8 cellular contexts compared by ENCODE assay signal in genomic region chr11:105035262-105035620, GRCh38. TPM values are rescaled to one million over a fixed set of nuclear protein-coding genes. Genes with fewer than 3 reads are reported as not detected.
DNase-seq lines count a peak whose midpoint lies in the region; ATAC-seq and TF ChIP-seq lines count a peak whose summit lies in the region.

No MANE protein-coding gene starts in this region.

- peaks cover 38% of the 10 kb centered on the region for H3K4me1 ChIP-seq in CD8-positive, alpha-beta memory T cell (ENCODE audit: insufficient read depth, low read length)
- peaks cover 0 to 6% of the 10 kb centered on the region in 2 donors for H3K4me1 ChIP-seq in lung (ENCODE audit: control insufficient read depth in 2 of 2, insufficient read depth in 2 of 2, low read length in 2 of 2)

- H3K4me1 Mint-ChIP-seq in CD8-positive, alpha-beta memory T cell, result peaks cover 54 to 72% (median 66%) of the 10 kb centered on the region in 3 donors
- peaks cover 29% of the 10 kb centered on the region for H3K4me1 Mint-ChIP-seq in T-helper 17 cell

- WGBS in lung, 2 donors, result 9 to 12% methylated on average over 1 of the region's 1 CpG

- peak overlapping the region; percentile 71 to 99 (median 96) for H3K27ac Mint-ChIP-seq in CD8-positive, alpha-beta memory T cell
- peak overlapping the region; percentile 98 for H3K27ac Mint-ChIP-seq in T-helper 17 cell

- peaks cover 25 to 64% (median 31%) of the 10 kb centered on the region in 3 donors for H3K36me3 Mint-ChIP-seq in CD8-positive, alpha-beta memory T cell
- peaks cover 14% of the 10 kb centered on the region for H3K36me3 Mint-ChIP-seq in T-helper 17 cell (ENCODE audit: low read depth)

- H3K9me3 Mint-ChIP-seq in CD8-positive, alpha-beta memory T cell, result no peaks in the 10 kb centered on the region

- peak overlapping the region; percentile 58 for H3K27ac ChIP-seq in CD8-positive, alpha-beta memory T cell (ENCODE audit: low read depth, low read length)
- peak overlapping the region in 1 of 2 donors; percentile 35 for H3K27ac ChIP-seq in lung (ENCODE audit: low read depth in 1 of 2, low read length in 1 of 2)

- no peak for DNase-seq in CD8-positive, alpha-beta memory T cell
- DNase-seq in T-helper 17 cell (no peak), lung (ENCODE audit: low spot score) (no peak), SW 1271 (lab: John Stamatoyannopoulos, UW) (no peak), NCI-H2171 treated with DMSO at 0.1 percent for 48 hours (lab: John Stamatoyannopoulos, UW) (no peak), erythroblast (lab: John Stamatoyannopoulos, UW) (no peak), COR-L47 (lab: John Stamatoyannopoulos, UW) (no peak)

- POLR2A ChIA-PET in CD8-positive, alpha-beta memory T cell (lab: Charles Lee), result interaction anchor here (0.9 kb wide), 1 partner anchor 12 kb away, joined by 3 read pairs; no protein-coding TSS in a partner anchor

- H3K4me3 Mint-ChIP-seq in CD8-positive, alpha-beta memory T cell, result peak overlapping the region; percentile 91 to 98 (median 95)
- H3K4me3 Mint-ChIP-seq in T-helper 17 cell, result peak overlapping the region; percentile 100

- H3K4me3 ChIP-seq in CD8-positive, alpha-beta memory T cell (ENCODE audit: low read length), result peak overlapping the region; percentile 73
- H3K4me3 ChIP-seq in lung, result no peak overlapping the region

- no peaks in the 10 kb centered on the region for H3K27me3 ChIP-seq in CD8-positive, alpha-beta memory T cell (ENCODE audit: insufficient read depth, low read length, poor library complexity, severe bottlenecking)
- H3K27me3 ChIP-seq in lung (ENCODE audit: control insufficient read depth, insufficient read depth), result no peaks in the 10 kb centered on the region

- no peaks in the 10 kb centered on the region for H3K27me3 Mint-ChIP-seq in CD8-positive, alpha-beta memory T cell
- no peaks in the 10 kb centered on the region for H3K27me3 Mint-ChIP-seq in T-helper 17 cell

- ATAC-seq in GM21526 (IDR thresholded peaks at IDR 0.05; ENCODE audit: low FRiP score, unreplicated experiment), result peak; percentile 28
- peak; percentile 21 for ATAC-seq in T-helper 17 cell
- ATAC-seq in lung (ENCODE audit: insufficient read depth, low FRiP score), result peak; percentile 27

- H3K36me3 ChIP-seq in CD8-positive, alpha-beta memory T cell (ENCODE audit: insufficient read depth, low read length), result peaks cover 16% of the 10 kb centered on the region
- H3K36me3 ChIP-seq in lung (ENCODE audit: control insufficient read depth in 2 of 2, insufficient read depth in 2 of 2, low read length in 2 of 2), result peaks cover 0 to under 1% of the 10 kb centered on the region in 2 donors

- no peaks in the 10 kb centered on the region for H3K9me3 ChIP-seq in CD8-positive, alpha-beta memory T cell (ENCODE audit: low read length)
- H3K9me3 ChIP-seq in T-helper 17 cell (ENCODE audit: control insufficient read depth, low read length, poor library complexity, severe bottlenecking) (no peaks in the 10 kb centered on the region), lung (ENCODE audit: control insufficient read depth in 2 of 2, insufficient read depth in 1 of 2, low read length in 1 of 2) (no peaks in the 10 kb centered on the region)

- TF ChIP-seq POLR2A in erythroblast (IDR thresholded peaks at IDR 0.05; ENCODE audit: low read length), result no peak

- CTCF ChIA-PET in CD8-positive, alpha-beta memory T cell (lab: Charles Lee), result no interaction called here

- no peak for TF ChIP-seq CTCF in lung (IDR thresholded peaks at IDR 0.05; ENCODE audit: control extremely low read depth, extremely low read depth)

RNA-seq across cellular contexts. Expression of gene CASP1, which starts 0.3 kb away (rescaled TPM):
- total RNA-seq in CD8-positive, alpha-beta memory T cell, result 10 to 100 TPM; 30.0 to 36.2 TPM
- polyA plus RNA-seq in CD8-positive, alpha-beta memory T cell, result 152 TPM
- total RNA-seq in T-helper 17 cell, result 10 to 100 TPM; 52.9 to 66.7 TPM
- 10 to 100 TPM; 38.5 to 50.8 TPM for total RNA-seq in lung
- 100 to 1,000 TPM in 1 of 2 donors, 10 to 100 TPM in 1; 30.2 to 115 TPM for polyA plus RNA-seq in lung

RNA-seq across cellular contexts. Expression of gene CARD16, which starts 9.9 kb away (rescaled TPM):
- 10 to 100 TPM in 1 of 2 experiments, 1 to 10 TPM in 1; 8.0 to 10.3 TPM for total RNA-seq in CD8-positive, alpha-beta memory T cell
- 268 TPM for polyA plus RNA-seq in CD8-positive, alpha-beta memory T cell
- 10 to 100 TPM; 49.1 to 55.4 TPM for total RNA-seq in T-helper 17 cell
- 10 to 100 TPM; 31.6 to 43.0 TPM for total RNA-seq in lung
- 100 to 1,000 TPM in 1 of 2 donors, 10 to 100 TPM in 1; 83.3 to 169 TPM for polyA plus RNA-seq in lung

RNA-seq across cellular contexts. Expression of gene CASP5, which starts 12.3 kb away (rescaled TPM):
- total RNA-seq in CD8-positive, alpha-beta memory T cell, result not detected
- not detected for polyA plus RNA-seq in CD8-positive, alpha-beta memory T cell
- total RNA-seq in T-helper 17 cell (not detected), lung (1 to 10 TPM; 1.6 to 2.1 TPM)
- 10 to 100 TPM in 1 of 2 donors, under 1 TPM in 1; 0.41 to 16.3 TPM for polyA plus RNA-seq in lung
